In the genomic region with DNA sequence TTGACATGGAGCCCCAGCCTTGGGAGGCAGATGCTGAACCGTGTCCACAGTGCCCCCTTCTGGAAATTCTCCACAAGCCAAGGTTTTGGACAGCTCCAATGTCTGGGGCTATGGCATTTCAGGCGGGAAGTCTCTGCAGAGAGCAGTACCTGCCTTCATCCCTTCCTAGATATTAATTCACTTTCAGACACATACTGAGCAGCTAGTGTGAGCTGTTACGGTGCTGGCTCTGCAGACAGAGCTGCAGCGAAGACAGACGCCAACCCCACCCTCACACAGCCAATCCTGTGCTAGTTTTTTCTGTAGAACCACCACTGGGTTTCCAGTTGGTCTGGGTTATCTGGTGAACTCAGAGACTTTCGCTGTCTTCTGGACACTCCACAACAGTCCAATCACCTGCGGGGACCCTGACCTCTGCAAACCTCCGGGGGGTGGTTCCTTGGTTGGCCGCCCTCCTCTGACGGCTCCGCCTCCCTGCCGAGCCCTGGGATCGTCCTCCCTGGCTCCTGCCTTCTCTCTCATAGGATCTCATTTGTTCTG, we compare ENCODE assay signal across 1 cellular context.
TF ChIP-seq lines count a peak whose summit lies in the region.

No MANE protein-coding gene starts in this region.

TF ChIP-seq in K562, 482 proteins besides CTCF, POLR2A, EP300 and RAD21 (continues in another document):
- TF ChIP-seq, protein P1, sequence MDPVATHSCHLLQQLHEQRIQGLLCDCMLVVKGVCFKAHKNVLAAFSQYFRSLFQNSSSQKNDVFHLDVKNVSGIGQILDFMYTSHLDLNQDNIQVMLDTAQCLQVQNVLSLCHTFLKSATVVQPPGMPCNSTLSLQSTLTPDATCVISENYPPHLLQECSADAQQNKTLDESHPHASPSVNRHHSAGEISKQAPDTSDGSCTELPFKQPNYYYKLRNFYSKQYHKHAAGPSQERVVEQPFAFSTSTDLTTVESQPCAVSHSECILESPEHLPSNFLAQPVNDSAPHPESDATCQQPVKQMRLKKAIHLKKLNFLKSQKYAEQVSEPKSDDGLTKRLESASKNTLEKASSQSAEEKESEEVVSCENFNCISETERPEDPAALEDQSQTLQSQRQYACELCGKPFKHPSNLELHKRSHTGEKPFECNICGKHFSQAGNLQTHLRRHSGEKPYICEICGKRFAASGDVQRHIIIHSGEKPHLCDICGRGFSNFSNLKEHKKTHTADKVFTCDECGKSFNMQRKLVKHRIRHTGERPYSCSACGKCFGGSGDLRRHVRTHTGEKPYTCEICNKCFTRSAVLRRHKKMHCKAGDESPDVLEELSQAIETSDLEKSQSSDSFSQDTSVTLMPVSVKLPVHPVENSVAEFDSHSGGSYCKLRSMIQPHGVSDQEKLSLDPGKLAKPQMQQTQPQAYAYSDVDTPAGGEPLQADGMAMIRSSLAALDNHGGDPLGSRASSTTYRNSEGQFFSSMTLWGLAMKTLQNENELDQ (CRISPR knock-in tag; IDR thresholded peaks at IDR 0.05; ENCODE audit: borderline replicate concordance) = no peak
- TF ChIP-seq SRF (CRISPR knock-in tag; IDR thresholded peaks at IDR 0.05) (peak in 1 of 2 experiments; percentile 59; a peak in 1 of 4 replicates), TAL1 (IDR thresholded peaks at IDR 0.05) (0 out of 2 replicates have a peak, but pooled peaks have one; percentile 7), SMC3 (conservative IDR thresholded peaks at IDR 0.05; ENCODE audit: insufficient read depth, low read depth, low read length) (0 out of 2 replicates have a peak, but pooled peaks have one; percentile 20), CTBP1 (IDR thresholded peaks at IDR 0.05; ENCODE audit: borderline replicate concordance) (peak; percentile 68; the same call in 1 of the 2 replicates), ATF7 (IDR thresholded peaks at IDR 0.05) (peak; percentile 60; the same call in 1 of the 2 replicates), DMBX1 (CRISPR knock-in tag; IDR thresholded peaks at IDR 0.05; ENCODE audit: borderline replicate concordance) (no peak), XRCC5 (IDR thresholded peaks at IDR 0.05; ENCODE audit: low read depth, low read length) (0 out of 2 replicates have a peak, but pooled peaks have one; percentile 38), RCOR1 (IDR thresholded peaks at IDR 0.05; ENCODE audit: borderline replicate concordance in 1 of 2, low read depth in 2 of 2, low read length in 2 of 2) (peak in 1 of 2 experiments; percentile 20; a peak in 1 of 4 replicates), CCAR2 (IDR thresholded peaks at IDR 0.05; ENCODE audit: low read depth, low read length) (no peak), MYC (IDR thresholded peaks at IDR 0.05; ENCODE audit: low read depth, low read length) (no peak), MYC (CRISPR knock-in tag; IDR thresholded peaks at IDR 0.05; ENCODE audit: borderline replicate concordance, low read depth) (no peak), MEF2A (IDR thresholded peaks at IDR 0.05; ENCODE audit: control insufficient read depth, low read depth, low read length) (no peak), MAZ (CRISPR knock-in tag; conservative IDR thresholded peaks at IDR 0.05 in 1 of 2, IDR thresholded peaks at IDR 0.05 in 1 of 2) (0 out of 4 replicates have a peak, but pooled peaks of 1 of the 2 experiments have one; percentile 25), TCF3 (CRISPR knock-in tag; IDR thresholded peaks at IDR 0.05) (peak; percentile 23; the same call in 1 of the 2 replicates), TEAD1 (CRISPR knock-in tag; IDR thresholded peaks at IDR 0.05) (peak in 1 of 2 experiments; percentile 76; a peak in 1 of 4 replicates), ELF1 (tag; IDR thresholded peaks at IDR 0.05) (no peak), MIER1 (IDR thresholded peaks at IDR 0.05; ENCODE audit: low read depth) (peak; percentile 74; the same call in 1 of the 2 replicates), TEAD4 (IDR thresholded peaks at IDR 0.05; ENCODE audit: low read length) (peak; percentile 25; the same call in 1 of the 2 replicates), TEAD4 (CRISPR knock-in tag; IDR thresholded peaks at IDR 0.05; ENCODE audit: borderline replicate concordance) (no peak), YY1 (IDR thresholded peaks at IDR 0.05; ENCODE audit: borderline replicate concordance in 1 of 3, control insufficient read depth in 1 of 3, extremely low read depth in 1 of 3, insufficient read depth in 3 of 3, insufficient read length in 1 of 3, insufficient replicate concordance in 2 of 3, low read depth in 1 of 3, low read length in 2 of 3) (peak in 1 of 3 experiments; percentile 46), RB1 (IDR thresholded peaks at IDR 0.05; ENCODE audit: low read depth) (peak; percentile 84), NR2C2 (CRISPR knock-in tag; IDR thresholded peaks at IDR 0.05) (no peak), NR2C2 (tag; IDR thresholded peaks at IDR 0.05) (peak; percentile 57), TGIF2 (CRISPR knock-in tag; IDR thresholded peaks at IDR 0.05) (no peak), EHMT2 (IDR thresholded peaks at IDR 0.05) (peak; percentile 90), ESRRA (IDR thresholded peaks at IDR 0.05; ENCODE audit: borderline replicate concordance, low read depth) (0 out of 2 replicates have a peak, but pooled peaks have one; percentile 42), ATF1 (CRISPR knock-in tag; IDR thresholded peaks at IDR 0.05) (no peak), ATF1 (tag; IDR thresholded peaks at IDR 0.05) (peak; percentile 26)
- TF ChIP-seq, protein P2, sequence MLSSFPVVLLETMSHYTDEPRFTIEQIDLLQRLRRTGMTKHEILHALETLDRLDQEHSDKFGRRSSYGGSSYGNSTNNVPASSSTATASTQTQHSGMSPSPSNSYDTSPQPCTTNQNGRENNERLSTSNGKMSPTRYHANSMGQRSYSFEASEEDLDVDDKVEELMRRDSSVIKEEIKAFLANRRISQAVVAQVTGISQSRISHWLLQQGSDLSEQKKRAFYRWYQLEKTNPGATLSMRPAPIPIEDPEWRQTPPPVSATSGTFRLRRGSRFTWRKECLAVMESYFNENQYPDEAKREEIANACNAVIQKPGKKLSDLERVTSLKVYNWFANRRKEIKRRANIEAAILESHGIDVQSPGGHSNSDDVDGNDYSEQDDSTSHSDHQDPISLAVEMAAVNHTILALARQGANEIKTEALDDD (IDR thresholded peaks at IDR 0.05) = peak; percentile 70
- TF ChIP-seq, protein P3, sequence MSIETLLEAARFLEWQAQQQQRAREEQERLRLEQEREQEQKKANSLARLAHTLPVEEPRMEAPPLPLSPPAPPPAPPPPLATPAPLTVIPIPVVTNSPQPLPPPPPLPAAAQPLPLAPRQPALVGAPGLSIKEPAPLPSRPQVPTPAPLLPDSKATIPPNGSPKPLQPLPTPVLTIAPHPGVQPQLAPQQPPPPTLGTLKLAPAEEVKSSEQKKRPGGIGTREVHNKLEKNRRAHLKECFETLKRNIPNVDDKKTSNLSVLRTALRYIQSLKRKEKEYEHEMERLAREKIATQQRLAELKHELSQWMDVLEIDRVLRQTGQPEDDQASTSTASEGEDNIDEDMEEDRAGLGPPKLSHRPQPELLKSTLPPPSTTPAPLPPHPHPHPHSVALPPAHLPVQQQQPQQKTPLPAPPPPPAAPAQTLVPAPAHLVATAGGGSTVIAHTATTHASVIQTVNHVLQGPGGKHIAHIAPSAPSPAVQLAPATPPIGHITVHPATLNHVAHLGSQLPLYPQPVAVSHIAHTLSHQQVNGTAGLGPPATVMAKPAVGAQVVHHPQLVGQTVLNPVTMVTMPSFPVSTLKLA (conservative IDR thresholded peaks at IDR 0.05) = peak in 1 of 2 experiments; percentile 37; a peak in 2 of 4 replicates
- TF ChIP-seq, protein P4, sequence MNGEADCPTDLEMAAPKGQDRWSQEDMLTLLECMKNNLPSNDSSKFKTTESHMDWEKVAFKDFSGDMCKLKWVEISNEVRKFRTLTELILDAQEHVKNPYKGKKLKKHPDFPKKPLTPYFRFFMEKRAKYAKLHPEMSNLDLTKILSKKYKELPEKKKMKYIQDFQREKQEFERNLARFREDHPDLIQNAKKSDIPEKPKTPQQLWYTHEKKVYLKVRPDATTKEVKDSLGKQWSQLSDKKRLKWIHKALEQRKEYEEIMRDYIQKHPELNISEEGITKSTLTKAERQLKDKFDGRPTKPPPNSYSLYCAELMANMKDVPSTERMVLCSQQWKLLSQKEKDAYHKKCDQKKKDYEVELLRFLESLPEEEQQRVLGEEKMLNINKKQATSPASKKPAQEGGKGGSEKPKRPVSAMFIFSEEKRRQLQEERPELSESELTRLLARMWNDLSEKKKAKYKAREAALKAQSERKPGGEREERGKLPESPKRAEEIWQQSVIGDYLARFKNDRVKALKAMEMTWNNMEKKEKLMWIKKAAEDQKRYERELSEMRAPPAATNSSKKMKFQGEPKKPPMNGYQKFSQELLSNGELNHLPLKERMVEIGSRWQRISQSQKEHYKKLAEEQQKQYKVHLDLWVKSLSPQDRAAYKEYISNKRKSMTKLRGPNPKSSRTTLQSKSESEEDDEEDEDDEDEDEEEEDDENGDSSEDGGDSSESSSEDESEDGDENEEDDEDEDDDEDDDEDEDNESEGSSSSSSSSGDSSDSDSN (IDR thresholded peaks at IDR 0.05; ENCODE audit: borderline replicate concordance in 1 of 2, low read depth in 2 of 2, low read length in 2 of 2) = 0 out of 4 replicates have a peak, but pooled peaks of 1 of the 2 experiments have one; percentile 30
- TF ChIP-seq, protein P5, sequence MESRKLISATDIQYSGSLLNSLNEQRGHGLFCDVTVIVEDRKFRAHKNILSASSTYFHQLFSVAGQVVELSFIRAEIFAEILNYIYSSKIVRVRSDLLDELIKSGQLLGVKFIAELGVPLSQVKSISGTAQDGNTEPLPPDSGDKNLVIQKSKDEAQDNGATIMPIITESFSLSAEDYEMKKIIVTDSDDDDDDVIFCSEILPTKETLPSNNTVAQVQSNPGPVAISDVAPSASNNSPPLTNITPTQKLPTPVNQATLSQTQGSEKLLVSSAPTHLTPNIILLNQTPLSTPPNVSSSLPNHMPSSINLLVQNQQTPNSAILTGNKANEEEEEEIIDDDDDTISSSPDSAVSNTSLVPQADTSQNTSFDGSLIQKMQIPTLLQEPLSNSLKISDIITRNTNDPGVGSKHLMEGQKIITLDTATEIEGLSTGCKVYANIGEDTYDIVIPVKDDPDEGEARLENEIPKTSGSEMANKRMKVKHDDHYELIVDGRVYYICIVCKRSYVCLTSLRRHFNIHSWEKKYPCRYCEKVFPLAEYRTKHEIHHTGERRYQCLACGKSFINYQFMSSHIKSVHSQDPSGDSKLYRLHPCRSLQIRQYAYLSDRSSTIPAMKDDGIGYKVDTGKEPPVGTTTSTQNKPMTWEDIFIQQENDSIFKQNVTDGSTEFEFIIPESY (CRISPR knock-in tag; IDR thresholded peaks at IDR 0.05) = peak; percentile 40; the same call in 1 of the 2 replicates
- TF ChIP-seq, protein P6, sequence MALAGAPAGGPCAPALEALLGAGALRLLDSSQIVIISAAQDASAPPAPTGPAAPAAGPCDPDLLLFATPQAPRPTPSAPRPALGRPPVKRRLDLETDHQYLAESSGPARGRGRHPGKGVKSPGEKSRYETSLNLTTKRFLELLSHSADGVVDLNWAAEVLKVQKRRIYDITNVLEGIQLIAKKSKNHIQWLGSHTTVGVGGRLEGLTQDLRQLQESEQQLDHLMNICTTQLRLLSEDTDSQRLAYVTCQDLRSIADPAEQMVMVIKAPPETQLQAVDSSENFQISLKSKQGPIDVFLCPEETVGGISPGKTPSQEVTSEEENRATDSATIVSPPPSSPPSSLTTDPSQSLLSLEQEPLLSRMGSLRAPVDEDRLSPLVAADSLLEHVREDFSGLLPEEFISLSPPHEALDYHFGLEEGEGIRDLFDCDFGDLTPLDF (CRISPR knock-in tag; IDR thresholded peaks at IDR 0.05) = peak; percentile 48; the same call in 1 of the 2 replicates
- TF ChIP-seq, protein P7, sequence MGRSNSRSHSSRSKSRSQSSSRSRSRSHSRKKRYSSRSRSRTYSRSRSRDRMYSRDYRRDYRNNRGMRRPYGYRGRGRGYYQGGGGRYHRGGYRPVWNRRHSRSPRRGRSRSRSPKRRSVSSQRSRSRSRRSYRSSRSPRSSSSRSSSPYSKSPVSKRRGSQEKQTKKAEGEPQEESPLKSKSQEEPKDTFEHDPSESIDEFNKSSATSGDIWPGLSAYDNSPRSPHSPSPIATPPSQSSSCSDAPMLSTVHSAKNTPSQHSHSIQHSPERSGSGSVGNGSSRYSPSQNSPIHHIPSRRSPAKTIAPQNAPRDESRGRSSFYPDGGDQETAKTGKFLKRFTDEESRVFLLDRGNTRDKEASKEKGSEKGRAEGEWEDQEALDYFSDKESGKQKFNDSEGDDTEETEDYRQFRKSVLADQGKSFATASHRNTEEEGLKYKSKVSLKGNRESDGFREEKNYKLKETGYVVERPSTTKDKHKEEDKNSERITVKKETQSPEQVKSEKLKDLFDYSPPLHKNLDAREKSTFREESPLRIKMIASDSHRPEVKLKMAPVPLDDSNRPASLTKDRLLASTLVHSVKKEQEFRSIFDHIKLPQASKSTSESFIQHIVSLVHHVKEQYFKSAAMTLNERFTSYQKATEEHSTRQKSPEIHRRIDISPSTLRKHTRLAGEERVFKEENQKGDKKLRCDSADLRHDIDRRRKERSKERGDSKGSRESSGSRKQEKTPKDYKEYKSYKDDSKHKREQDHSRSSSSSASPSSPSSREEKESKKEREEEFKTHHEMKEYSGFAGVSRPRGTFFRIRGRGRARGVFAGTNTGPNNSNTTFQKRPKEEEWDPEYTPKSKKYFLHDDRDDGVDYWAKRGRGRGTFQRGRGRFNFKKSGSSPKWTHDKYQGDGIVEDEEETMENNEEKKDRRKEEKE (IDR thresholded peaks at IDR 0.05; ENCODE audit: borderline replicate concordance in 1 of 2, control insufficient read depth in 1 of 2, low read depth in 2 of 2, low read length in 1 of 2) = no peak
- TF ChIP-seq, protein P8, sequence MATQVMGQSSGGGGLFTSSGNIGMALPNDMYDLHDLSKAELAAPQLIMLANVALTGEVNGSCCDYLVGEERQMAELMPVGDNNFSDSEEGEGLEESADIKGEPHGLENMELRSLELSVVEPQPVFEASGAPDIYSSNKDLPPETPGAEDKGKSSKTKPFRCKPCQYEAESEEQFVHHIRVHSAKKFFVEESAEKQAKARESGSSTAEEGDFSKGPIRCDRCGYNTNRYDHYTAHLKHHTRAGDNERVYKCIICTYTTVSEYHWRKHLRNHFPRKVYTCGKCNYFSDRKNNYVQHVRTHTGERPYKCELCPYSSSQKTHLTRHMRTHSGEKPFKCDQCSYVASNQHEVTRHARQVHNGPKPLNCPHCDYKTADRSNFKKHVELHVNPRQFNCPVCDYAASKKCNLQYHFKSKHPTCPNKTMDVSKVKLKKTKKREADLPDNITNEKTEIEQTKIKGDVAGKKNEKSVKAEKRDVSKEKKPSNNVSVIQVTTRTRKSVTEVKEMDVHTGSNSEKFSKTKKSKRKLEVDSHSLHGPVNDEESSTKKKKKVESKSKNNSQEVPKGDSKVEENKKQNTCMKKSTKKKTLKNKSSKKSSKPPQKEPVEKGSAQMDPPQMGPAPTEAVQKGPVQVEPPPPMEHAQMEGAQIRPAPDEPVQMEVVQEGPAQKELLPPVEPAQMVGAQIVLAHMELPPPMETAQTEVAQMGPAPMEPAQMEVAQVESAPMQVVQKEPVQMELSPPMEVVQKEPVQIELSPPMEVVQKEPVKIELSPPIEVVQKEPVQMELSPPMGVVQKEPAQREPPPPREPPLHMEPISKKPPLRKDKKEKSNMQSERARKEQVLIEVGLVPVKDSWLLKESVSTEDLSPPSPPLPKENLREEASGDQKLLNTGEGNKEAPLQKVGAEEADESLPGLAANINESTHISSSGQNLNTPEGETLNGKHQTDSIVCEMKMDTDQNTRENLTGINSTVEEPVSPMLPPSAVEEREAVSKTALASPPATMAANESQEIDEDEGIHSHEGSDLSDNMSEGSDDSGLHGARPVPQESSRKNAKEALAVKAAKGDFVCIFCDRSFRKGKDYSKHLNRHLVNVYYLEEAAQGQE (CRISPR knock-in tag; IDR thresholded peaks at IDR 0.05; ENCODE audit: low read depth) = 0 out of 2 replicates have a peak, but pooled peaks have one; percentile 49
